14 cellular contexts compared by ENCODE assay signal in the genomic region with DNA sequence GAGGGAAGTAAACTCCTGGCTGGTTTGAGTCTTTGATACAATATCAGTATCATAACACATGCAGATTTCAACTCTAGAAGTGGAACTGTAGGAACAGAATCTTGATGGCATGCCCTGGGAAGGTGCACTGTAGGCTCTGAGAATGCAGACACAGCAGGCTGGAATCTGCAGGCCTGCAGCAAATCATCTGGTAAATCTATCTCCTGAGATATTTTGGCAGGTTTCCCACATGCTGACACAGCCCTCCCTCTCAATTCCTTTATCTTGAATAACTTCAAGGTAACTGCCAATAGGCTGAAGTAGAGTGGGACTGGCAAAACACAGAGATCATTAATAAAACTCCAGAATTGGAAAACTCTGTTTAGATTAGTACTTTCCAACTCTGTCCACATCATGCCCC.
"Had no signal": no experiment of that assay in that cellular context is flagged by ENCODE, and none has a peak within 500 bp of the region (broad histone marks: within the 10 kb centered on the region; RNA-seq: fewer than 3 reads in every experiment).

No MANE protein-coding gene starts in this region.

- H3K4me3 ChIP-seq: coronary artery, gastroesophageal sphincter, pancreas, smooth muscle cell, tibial artery had no signal

- H3K9me3 Mint-ChIP-seq: activated T-helper 2 cell treated with anti-CD3 and anti-CD28 coated beads, Interferon-gamma antibody, Interleukin-2, Interleukin-4, amounts not matched to agents 10 μg/mL and 5 μg/mL and 100 μg/mL, durations not matched to agents 14 hours and 24 hours and 36 hours had no signal

- DNase-seq: activated CD4-positive, alpha-beta T cell treated with anti-CD3 and anti-CD28 coated beads, Interleukin-2, amount 50 U/mL, for 1 hour; activated CD4-positive, CD25-positive, alpha-beta regulatory T cell; activated naive CD4-positive, alpha-beta T cell treated with anti-CD3 and anti-CD28 coated beads, Interleukin-2, amount 50 U/mL, for 16 hours; caudate nucleus; effector CD4-positive, alpha-beta T cell; hypothalamus; mesendoderm; pancreas; T-helper 2 cell; tibial artery had no signal

- H3K36me3 ChIP-seq: gastroesophageal sphincter, pancreas, tibial artery had no signal

- H3K4me1 ChIP-seq: gastroesophageal sphincter, pancreas had no signal

- H3K9me3 ChIP-seq: gastroesophageal sphincter, pancreas, tibial artery had no signal

- ATAC-seq: gastroesophageal sphincter had no signal

- H3K27me3 ChIP-seq: gastroesophageal sphincter, pancreas, tibial artery had no signal

- H3K27ac ChIP-seq: coronary artery, gastroesophageal sphincter, pancreas, tibial artery had no signal

- H3K27ac Mint-ChIP-seq: activated T-helper 2 cell treated with anti-CD3 and anti-CD28 coated beads, Interferon-gamma antibody, Interleukin-2, Interleukin-4, amounts not matched to agents 10 μg/mL and 5 μg/mL and 100 μg/mL, durations not matched to agents 14 hours and 24 hours and 36 hours had no signal
